In the genomic region with DNA sequence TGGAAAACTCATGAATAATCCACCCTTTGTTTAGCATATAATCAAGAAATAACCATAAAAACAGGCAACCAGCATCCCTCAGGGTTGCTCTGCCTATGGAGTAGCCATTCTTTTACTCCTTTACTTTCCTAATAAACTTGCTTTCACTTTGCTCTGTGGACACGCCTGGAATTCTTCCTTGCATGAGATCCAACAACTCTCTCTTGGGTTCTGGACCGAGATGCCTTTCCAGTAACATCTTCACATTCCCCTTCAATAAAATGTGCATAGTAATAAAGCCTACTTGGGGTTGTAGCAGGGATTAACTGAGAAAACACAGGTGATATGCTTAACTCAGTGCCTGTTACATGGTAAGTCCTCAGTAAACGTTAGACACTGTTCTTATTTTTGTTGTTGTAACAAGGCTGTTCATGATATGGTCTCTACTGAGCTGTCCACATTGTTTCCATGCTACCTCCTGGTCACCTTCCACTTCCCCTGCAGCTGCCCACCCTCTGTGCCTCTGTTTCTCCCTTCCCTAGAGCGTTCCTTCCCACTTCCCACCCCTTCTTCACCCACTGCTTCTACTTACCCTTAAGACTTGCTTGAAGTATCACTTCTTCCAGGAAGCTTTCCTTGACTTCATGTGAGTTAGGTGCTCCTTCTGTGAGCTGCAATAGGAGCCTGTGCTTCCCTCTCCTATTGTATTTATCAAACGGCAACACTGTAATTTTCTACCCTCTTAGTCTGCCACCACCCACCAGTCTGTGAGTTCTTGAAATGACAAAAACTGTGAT, we compare ENCODE assay signal across 17 cellular contexts.
"Had no signal": no experiment of that assay in that cellular context is flagged by ENCODE, and none has a peak within 500 bp of the region (broad histone marks: within the 10 kb centered on the region; RNA-seq: fewer than 3 reads in every experiment).

No MANE protein-coding gene starts in this region.

- H3K36me3 Mint-ChIP-seq: brain had no signal

- H3K4me3 ChIP-seq: esophagus squamous epithelium, left lung, thyroid gland had no signal

- H3K36me3 ChIP-seq: esophagus squamous epithelium, left lung, thyroid gland had no signal

- H3K9me3 Mint-ChIP-seq: activated CD4-positive, alpha-beta memory T cell treated with anti-CD3 and anti-CD28 coated beads for 36 hours; brain; effector memory CD8-positive, alpha-beta T cell; nephron progenitor cell had no signal

- ATAC-seq: effector memory CD8-positive, alpha-beta T cell had no signal

- H3K27me3 ChIP-seq: esophagus squamous epithelium, left lung, thyroid gland had no signal

- DNase-seq: activated CD4-positive, alpha-beta memory T cell treated with anti-CD3 and anti-CD28 coated beads for 36 hours; activated naive CD4-positive, alpha-beta T cell; anterior cingulate cortex; caudate nucleus; effector memory CD8-positive, alpha-beta T cell; esophagus squamous epithelium; foreskin fibroblast; hypothalamus; left lung; mammary epithelial cell; midbrain; nephron progenitor cell; occipital lobe; small intestine; stimulated activated naive CD4-positive, alpha-beta T cell; thyroid gland had no signal

- H3K4me3 Mint-ChIP-seq: activated CD4-positive, alpha-beta memory T cell treated with anti-CD3 and anti-CD28 coated beads for 36 hours; brain; effector memory CD8-positive, alpha-beta T cell; nephron progenitor cell had no signal

- H3K4me1 ChIP-seq: thyroid gland had no signal

- H3K27me3 Mint-ChIP-seq: activated CD4-positive, alpha-beta memory T cell treated with anti-CD3 and anti-CD28 coated beads for 36 hours; effector memory CD8-positive, alpha-beta T cell had no signal

- H3K4me1 Mint-ChIP-seq: brain had no signal

- H3K9me3 ChIP-seq: esophagus squamous epithelium, left lung, thyroid gland had no signal

- H3K27ac ChIP-seq: esophagus squamous epithelium, left lung, thyroid gland had no signal

- H3K27ac Mint-ChIP-seq: activated CD4-positive, alpha-beta memory T cell treated with anti-CD3 and anti-CD28 coated beads for 36 hours; brain; nephron progenitor cell had no signal
